In the genomic region with DNA sequence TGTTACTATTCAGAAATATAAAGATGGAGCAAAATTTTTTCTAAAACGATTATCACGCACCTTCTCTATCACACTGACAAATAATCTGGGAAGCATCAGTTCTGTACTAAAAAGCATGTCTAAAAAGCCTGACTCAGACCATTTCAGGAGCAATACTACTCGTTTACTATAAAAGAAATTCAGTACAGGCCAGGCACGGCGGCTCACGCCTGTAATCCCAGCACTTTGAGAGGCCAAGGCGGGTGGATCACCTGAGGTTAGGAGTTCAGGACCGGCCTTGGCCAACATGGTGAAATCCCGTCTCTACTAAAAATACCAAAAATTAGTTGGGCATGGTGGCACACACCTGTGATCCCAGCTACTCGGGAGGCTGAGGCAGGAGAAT, we compare ENCODE assay signal across 7 cellular contexts. TPM values are rescaled to one million over a fixed set of nuclear protein-coding genes. Genes with fewer than 3 reads are reported as not detected.
DNase-seq lines count a peak whose midpoint lies in the region; ATAC-seq and TF ChIP-seq lines count a peak whose summit lies in the region.
"Not testable (repeated sequence)": the region's sequence is repeated elsewhere in the genome, so short reads cannot be mapped to it uniquely, and the experiment has no call there.

No MANE protein-coding gene starts in this region.

- H3K9me3 Mint-ChIP-seq in CD4-positive, alpha-beta T cell; activated B cell treated with CpG ODN at 0.5 μM for 24 hours; activated naive CD4-positive, alpha-beta T cell treated with anti-CD3 and anti-CD28 coated beads, Interleukin-2, amount 10 ng/mL, durations not matched to agents 7 days and 5 days; naive thymus-derived CD8-positive, alpha-beta T cell: not testable (repeated sequence)

- peaks cover 79% of the 10 kb centered on the region for H3K4me1 ChIP-seq in MM.1S (ENCODE audit: low read length)
- H3K4me1 ChIP-seq in sigmoid colon, result peaks cover 0 to 99% (median 97%) of the 10 kb centered on the region in 4 donors

- TF ChIP-seq EP300 in sigmoid colon (IDR thresholded peaks at IDR 0.05), result not testable (repeated sequence)

- not testable (repeated sequence) for H3K9me3 ChIP-seq in CD4-positive, alpha-beta T cell (ENCODE audit: control insufficient read depth, low read length); MM.1S (replicated peaks; ENCODE audit: insufficient read depth, low read length); sigmoid colon

- peak overlapping the region; percentile 74 for H3K27ac Mint-ChIP-seq in CD4-positive, alpha-beta T cell
- peak overlapping the region; percentile 20 for H3K27ac Mint-ChIP-seq in activated B cell treated with CpG ODN at 0.5 μM for 24 hours
- H3K27ac Mint-ChIP-seq in activated naive CD4-positive, alpha-beta T cell treated with anti-CD3 and anti-CD28 coated beads, Interleukin-2, amount 10 ng/mL, durations not matched to agents 7 days and 5 days, result peak overlapping the region; percentile 45
- H3K27ac Mint-ChIP-seq in naive thymus-derived CD8-positive, alpha-beta T cell, result peak overlapping the region in 7 of 10 donors; percentile 14 to 89 (median 68)

- H3K27ac ChIP-seq in CD4-positive, alpha-beta T cell (ENCODE audit: low read depth, low read length), result not testable (repeated sequence)
- H3K27ac ChIP-seq in MM.1S (ENCODE audit: low read length), result peak overlapping the region; percentile 87; the same call in 1 of the 2 replicates
- peak overlapping the region; percentile 37 to 83 (median 74) for H3K27ac ChIP-seq in sigmoid colon

- H3K4me3 ChIP-seq in MM.1S (ENCODE audit: low read length); fibroblast of mammary gland (ENCODE audit: control insufficient read depth, low read depth, low read length); sigmoid colon: not testable (repeated sequence)

- peaks cover 99% of the 10 kb centered on the region for H3K79me2 ChIP-seq in MM.1S (ENCODE audit: low read length)

- peaks cover 61% of the 10 kb centered on the region for H4K20me1 ChIP-seq in MM.1S (ENCODE audit: insufficient read depth, low read length)

- POLR2A ChIA-PET in CD4-positive, alpha-beta T cell (lab: Charles Lee), result not testable (repeated sequence)
- POLR2A ChIA-PET in activated B cell treated with CpG ODN at 0.5 μM for 24 hours (lab: Charles Lee), result interaction anchor here (0.7 kb wide), 1 partner anchor 13 kb away, joined by 3 read pairs; no protein-coding TSS in a partner anchor
- POLR2A ChIA-PET in naive thymus-derived CD8-positive, alpha-beta T cell (lab: Charles Lee), result interaction anchor here (0.8 kb wide), 1 partner anchor 247 kb away, joined by 5 read pairs; no protein-coding TSS in a partner anchor

- not testable (repeated sequence) for H3K36me3 ChIP-seq in MM.1S (replicated peaks; ENCODE audit: insufficient read depth, low read length); sigmoid colon

- not testable (repeated sequence) for H3K9me2 ChIP-seq in MM.1S (replicated peaks; ENCODE audit: insufficient read depth, low read length)

- ATAC-seq in CD4-positive, alpha-beta T cell (ENCODE audit: poor library complexity); activated B cell treated with CpG ODN at 0.5 μM for 24 hours (ENCODE audit: low read depth); naive thymus-derived CD8-positive, alpha-beta T cell: not testable (repeated sequence)

- 75 to 83% methylated on average over 10 of the region's 10 CpGs for WGBS in sigmoid colon, 2 donors

- not testable (repeated sequence) for H3K9ac ChIP-seq in MM.1S (ENCODE audit: low read length)

- not testable (repeated sequence) for DNase-seq in CD4-positive, alpha-beta T cell; MM.1S; activated B cell treated with CpG ODN at 0.5 μM for 24 hours; activated naive CD4-positive, alpha-beta T cell treated with anti-CD3 and anti-CD28 coated beads, Interleukin-2, amount 10 ng/mL, durations not matched to agents 7 days and 5 days; naive thymus-derived CD8-positive, alpha-beta T cell; sigmoid colon
- peak; percentile 43 for DNase-seq in fibroblast of mammary gland (ENCODE audit: low read depth)

- H3K27me3 ChIP-seq in CD4-positive, alpha-beta T cell (ENCODE audit: control insufficient read depth, insufficient read depth, low read length); MM.1S (replicated peaks; ENCODE audit: insufficient read depth, low read length); sigmoid colon: not testable (repeated sequence)

- H3F3A ChIP-seq in MM.1S (ENCODE audit: insufficient read depth, low read length), result peaks cover 68% of the 10 kb centered on the region

- H3K4me3 Mint-ChIP-seq in CD4-positive, alpha-beta T cell, result peak overlapping the region; percentile 44
- not testable (repeated sequence) for H3K4me3 Mint-ChIP-seq in activated B cell treated with CpG ODN at 0.5 μM for 24 hours; activated naive CD4-positive, alpha-beta T cell treated with anti-CD3 and anti-CD28 coated beads, Interleukin-2, amount 10 ng/mL, durations not matched to agents 7 days and 5 days
- H3K4me3 Mint-ChIP-seq in naive thymus-derived CD8-positive, alpha-beta T cell, result peak overlapping the region in 5 of 10 donors; percentile 7 to 43 (median 39)

- CTCF ChIA-PET in CD4-positive, alpha-beta T cell (lab: Charles Lee), result interaction anchor here (2.9 kb wide), 1 partner anchor 13 kb away, joined by 24 read pairs; no protein-coding TSS in a partner anchor
- CTCF ChIA-PET in activated B cell treated with CpG ODN at 0.5 μM for 24 hours (lab: Charles Lee), result interaction anchor here (1.0 to 5.0 kb wide), 2 partner anchors 13 to 21 kb away, joined by 3 to 31 read pairs; no protein-coding TSS in a partner anchor
- CTCF ChIA-PET in activated naive CD4-positive, alpha-beta T cell treated with anti-CD3 and anti-CD28 coated beads, Interleukin-2, amount 10 ng/mL, durations not matched to agents 7 days and 5 days (lab: Charles Lee), result interaction anchor here (5.3 kb wide), 1 partner anchor 12 kb away, joined by 34 read pairs; no protein-coding TSS in a partner anchor

- H2AFZ ChIP-seq in MM.1S (ENCODE audit: low read length), result not testable (repeated sequence)

- H3K27me3 Mint-ChIP-seq in CD4-positive, alpha-beta T cell; activated B cell treated with CpG ODN at 0.5 μM for 24 hours; activated naive CD4-positive, alpha-beta T cell treated with anti-CD3 and anti-CD28 coated beads, Interleukin-2, amount 10 ng/mL, durations not matched to agents 7 days and 5 days; naive thymus-derived CD8-positive, alpha-beta T cell: not testable (repeated sequence)

- intact Hi-C loops in CD4-positive, alpha-beta T cell (cut with DNase I, micrococcal nuclease), result loop anchor here in 1 of 2 experiments (2.0 kb wide), 1 partner anchor 16 kb away; no protein-coding TSS in a partner anchor
- intact Hi-C loops in activated B cell treated with CpG ODN at 0.5 μM for 24 hours (cut with micrococcal nuclease); sigmoid colon (cut with DNase I): not testable (repeated sequence)

- TF ChIP-seq CTCF in CD4-positive, alpha-beta T cell (IDR thresholded peaks at IDR 0.05); MM.1S (IDR thresholded peaks at IDR 0.05; ENCODE audit: low read length); activated B cell treated with CpG ODN at 0.5 μM for 24 hours (IDR thresholded peaks at IDR 0.05); fibroblast of mammary gland (conservative IDR thresholded peaks at IDR 0.05; ENCODE audit: control insufficient read depth, insufficient read depth, low read depth, low read length); sigmoid colon (IDR thresholded peaks at IDR 0.05): not testable (repeated sequence)

- H3K4me1 Mint-ChIP-seq in CD4-positive, alpha-beta T cell (ENCODE audit: low read depth), result peaks cover 78% of the 10 kb centered on the region
- peaks cover 84% of the 10 kb centered on the region for H3K4me1 Mint-ChIP-seq in activated B cell treated with CpG ODN at 0.5 μM for 24 hours
- H3K4me1 Mint-ChIP-seq in activated naive CD4-positive, alpha-beta T cell treated with anti-CD3 and anti-CD28 coated beads, Interleukin-2, amount 10 ng/mL, durations not matched to agents 7 days and 5 days, result peaks cover 80% of the 10 kb centered on the region
- peaks cover 40 to 97% (median 87%) of the 10 kb centered on the region in 4 donors for H3K4me1 Mint-ChIP-seq in naive thymus-derived CD8-positive, alpha-beta T cell

- H3K4me2 ChIP-seq in MM.1S (ENCODE audit: low read depth, low read length), result peak overlapping the region; percentile 98

- peaks cover 41% of the 10 kb centered on the region for H3K36me3 Mint-ChIP-seq in CD4-positive, alpha-beta T cell (ENCODE audit: low read depth)
- H3K36me3 Mint-ChIP-seq in activated B cell treated with CpG ODN at 0.5 μM for 24 hours (ENCODE audit: low read depth), result peaks cover 34% of the 10 kb centered on the region
- H3K36me3 Mint-ChIP-seq in activated naive CD4-positive, alpha-beta T cell treated with anti-CD3 and anti-CD28 coated beads, Interleukin-2, amount 10 ng/mL, durations not matched to agents 7 days and 5 days, result peaks cover 16% of the 10 kb centered on the region
- H3K36me3 Mint-ChIP-seq in naive thymus-derived CD8-positive, alpha-beta T cell, result peaks cover 0 to 52% (median 0%) of the 10 kb centered on the region in 3 donors

- not testable (repeated sequence) for TF ChIP-seq POLR2A in sigmoid colon (IDR thresholded peaks at IDR 0.05)

RNA-seq across cellular contexts. Expression of a gene that starts 21.6 kb away (rescaled TPM):
- total RNA-seq in CD4-positive, alpha-beta T cell, result 100 to 1,000 TPM; 116 to 133 TPM
- total RNA-seq in activated B cell treated with CpG ODN at 0.5 μM for 24 hours (253 and 263 TPM in 2 replicates), sigmoid colon (100 to 1,000 TPM; 353 to 507 (median 431) TPM)
- total RNA-seq in naive thymus-derived CD8-positive, alpha-beta T cell, result 100 to 1,000 TPM; 114 to 122 TPM
- polyA plus RNA-seq in naive thymus-derived CD8-positive, alpha-beta T cell, result 10 to 100 TPM; 28.3 to 34.2 (median 34.0) TPM
- polyA plus RNA-seq in sigmoid colon, result 100 to 1,000 TPM; 312 to 440 (median 350) TPM

Comparison
In these comparisons a context has a peak if more than half of its experiments do, and no peak if none do; other contexts are left out.
1. H3K27ac Mint-ChIP-seq: peak in every context shown above with its lines; median percentile 74 in CD4-positive, alpha-beta T cell; 68 in naive thymus-derived CD8-positive, alpha-beta T cell; 45 in activated naive CD4-positive, alpha-beta T cell treated with anti-CD3 and anti-CD28 coated beads, Interleukin-2, amount 10 ng/mL, durations not matched to agents 7 days and 5 days; 20 in activated B cell treated with CpG ODN at 0.5 μM for 24 hours.